2 cellular contexts compared by ENCODE assay signal in the genomic region with DNA sequence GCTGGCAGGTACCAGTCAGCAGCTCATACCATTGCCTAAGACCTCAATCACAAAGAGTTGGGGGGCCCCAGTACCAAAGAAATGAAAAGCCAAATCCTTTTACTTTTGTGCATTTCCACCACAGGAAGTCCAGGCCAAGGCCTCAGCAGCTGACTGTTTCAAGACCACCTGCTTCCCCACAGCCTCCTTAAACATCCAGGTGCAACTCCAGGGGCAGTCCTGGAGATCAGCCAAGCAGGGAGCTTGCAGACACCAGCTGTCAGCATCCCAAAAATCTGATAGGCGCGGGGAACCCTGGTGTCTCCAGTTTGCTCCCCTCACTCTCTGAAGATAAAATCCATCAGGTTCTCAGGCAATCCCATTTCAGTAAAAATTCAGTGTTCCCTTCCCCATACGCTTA.
TF ChIP-seq lines count a peak whose summit lies in the region.

No MANE protein-coding gene starts in this region.

TF ChIP-seq in liver, 16 proteins besides CTCF, POLR2A, EP300 and RAD21 (continued from another document):
- TF ChIP-seq, protein P1, sequence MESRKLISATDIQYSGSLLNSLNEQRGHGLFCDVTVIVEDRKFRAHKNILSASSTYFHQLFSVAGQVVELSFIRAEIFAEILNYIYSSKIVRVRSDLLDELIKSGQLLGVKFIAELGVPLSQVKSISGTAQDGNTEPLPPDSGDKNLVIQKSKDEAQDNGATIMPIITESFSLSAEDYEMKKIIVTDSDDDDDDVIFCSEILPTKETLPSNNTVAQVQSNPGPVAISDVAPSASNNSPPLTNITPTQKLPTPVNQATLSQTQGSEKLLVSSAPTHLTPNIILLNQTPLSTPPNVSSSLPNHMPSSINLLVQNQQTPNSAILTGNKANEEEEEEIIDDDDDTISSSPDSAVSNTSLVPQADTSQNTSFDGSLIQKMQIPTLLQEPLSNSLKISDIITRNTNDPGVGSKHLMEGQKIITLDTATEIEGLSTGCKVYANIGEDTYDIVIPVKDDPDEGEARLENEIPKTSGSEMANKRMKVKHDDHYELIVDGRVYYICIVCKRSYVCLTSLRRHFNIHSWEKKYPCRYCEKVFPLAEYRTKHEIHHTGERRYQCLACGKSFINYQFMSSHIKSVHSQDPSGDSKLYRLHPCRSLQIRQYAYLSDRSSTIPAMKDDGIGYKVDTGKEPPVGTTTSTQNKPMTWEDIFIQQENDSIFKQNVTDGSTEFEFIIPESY (IDR thresholded peaks at IDR 0.05): no peak
- TF ChIP-seq EGR1 (IDR thresholded peaks at IDR 0.05; ENCODE audit: low read depth in 2 of 2) (no peak), NR2F2 (IDR thresholded peaks at IDR 0.05) (no peak), REST (IDR thresholded peaks at IDR 0.05) (no peak), SP1 (IDR thresholded peaks at IDR 0.05) (no peak), YY1 (IDR thresholded peaks at IDR 0.05) (no peak), HNF4A (conservative IDR thresholded peaks at IDR 0.05) (no peak), JUND (IDR thresholded peaks at IDR 0.05) (no peak), TAF1 (conservative IDR thresholded peaks at IDR 0.05) (no peak), FOXA2 (IDR thresholded peaks at IDR 0.05) (no peak)

TF ChIP-seq in HepG2, 621 proteins besides CTCF, POLR2A, EP300 and RAD21 (continued from another document):
- TF ChIP-seq, protein P2, sequence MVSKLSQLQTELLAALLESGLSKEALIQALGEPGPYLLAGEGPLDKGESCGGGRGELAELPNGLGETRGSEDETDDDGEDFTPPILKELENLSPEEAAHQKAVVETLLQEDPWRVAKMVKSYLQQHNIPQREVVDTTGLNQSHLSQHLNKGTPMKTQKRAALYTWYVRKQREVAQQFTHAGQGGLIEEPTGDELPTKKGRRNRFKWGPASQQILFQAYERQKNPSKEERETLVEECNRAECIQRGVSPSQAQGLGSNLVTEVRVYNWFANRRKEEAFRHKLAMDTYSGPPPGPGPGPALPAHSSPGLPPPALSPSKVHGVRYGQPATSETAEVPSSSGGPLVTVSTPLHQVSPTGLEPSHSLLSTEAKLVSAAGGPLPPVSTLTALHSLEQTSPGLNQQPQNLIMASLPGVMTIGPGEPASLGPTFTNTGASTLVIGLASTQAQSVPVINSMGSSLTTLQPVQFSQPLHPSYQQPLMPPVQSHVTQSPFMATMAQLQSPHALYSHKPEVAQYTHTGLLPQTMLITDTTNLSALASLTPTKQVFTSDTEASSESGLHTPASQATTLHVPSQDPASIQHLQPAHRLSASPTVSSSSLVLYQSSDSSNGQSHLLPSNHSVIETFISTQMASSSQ (IDR thresholded peaks at IDR 0.05; ENCODE audit: low read depth): no peak
- TF ChIP-seq, protein P2 (CRISPR knock-in tag; IDR thresholded peaks at IDR 0.05; ENCODE audit: borderline replicate concordance): no peak
- TF ChIP-seq SIX4 (CRISPR knock-in tag; IDR thresholded peaks at IDR 0.05) (no peak), CEBPB (IDR thresholded peaks at IDR 0.05; ENCODE audit: borderline replicate concordance, low read depth, low read length) (no peak), FOXC1 (CRISPR knock-in tag; IDR thresholded peaks at IDR 0.05; ENCODE audit: borderline replicate concordance) (no peak), PLRG1 (conservative IDR thresholded peaks at IDR 0.05) (no peak), NFATC3 (CRISPR knock-in tag; IDR thresholded peaks at IDR 0.05) (no peak), GPN1 (CRISPR knock-in tag; IDR thresholded peaks at IDR 0.05; ENCODE audit: borderline replicate concordance) (no peak), SKIL (CRISPR knock-in tag; IDR thresholded peaks at IDR 0.05; ENCODE audit: borderline replicate concordance) (no peak), ZNF124 (CRISPR knock-in tag; IDR thresholded peaks at IDR 0.05) (no peak), ZSCAN31 (CRISPR knock-in tag; IDR thresholded peaks at IDR 0.05; ENCODE audit: low read depth) (no peak), CAMTA2 (CRISPR knock-in tag; IDR thresholded peaks at IDR 0.05; ENCODE audit: borderline replicate concordance) (no peak), ZNF224 (CRISPR knock-in tag; IDR thresholded peaks at IDR 0.05) (no peak)
